ENCODE assay signal across 19 cellular contexts in genomic region chr4:3034231-3034630, GRCh38. TPM values are rescaled to one million over a fixed set of nuclear protein-coding genes. Genes with fewer than 3 reads are reported as not detected.
DNase-seq lines count a peak whose midpoint lies in the region; ATAC-seq, FAIRE-seq and TF ChIP-seq lines count a peak whose summit lies in the region.
"Had no signal": no experiment of that assay in that cellular context is flagged by ENCODE, and none has a peak within 500 bp of the region (broad histone marks: within the 10 kb centered on the region; RNA-seq: fewer than 3 reads in every experiment).

No MANE protein-coding gene starts in this region.

- no peaks in the 10 kb centered on the region for H3K36me3 ChIP-seq in HepG2 (replicated peaks in 1 of 2; ENCODE audit: control insufficient read depth in 1 of 2, insufficient read depth in 2 of 2, low read length in 2 of 2)
- H3K36me3 ChIP-seq in right lobe of liver: no peaks in the 10 kb centered on the region
- H3K36me3 ChIP-seq in stomach: no peaks in the 10 kb centered on the region
- H3K36me3 ChIP-seq: BE2C had no signal

- H2AFZ ChIP-seq in HepG2 (ENCODE audit: low read length): no peak overlapping the region
- H2AFZ ChIP-seq: GM23248 had no signal

- H3K4me3 Mint-ChIP-seq in activated B cell treated with CpG ODN at 0.5 μM for 24 hours (no peak overlapping the region), glutamatergic neuron (ENCODE audit: unreplicated experiment) (no peak overlapping the region)
- H3K4me3 Mint-ChIP-seq: CD4-positive, alpha-beta memory T cell had no signal

- FAIRE-seq in HepG2 (lab: Jason Lieb, UNC): no peak
- FAIRE-seq: A549, H54 had no signal

- CTCF ChIA-PET in HepG2 (lab: Yijun Ruan, JAX; ENCODE audit: low intra/inter-chr PET ratio, low total read pairs) (no interaction called here), activated B cell treated with CpG ODN at 0.5 μM for 24 hours (lab: Charles Lee) (no interaction called here)

- H3K9me3 Mint-ChIP-seq in activated B cell treated with CpG ODN at 0.5 μM for 24 hours: no peaks in the 10 kb centered on the region
- H3K9me3 Mint-ChIP-seq in glutamatergic neuron (ENCODE audit: unreplicated experiment): peaks cover 1% of the 10 kb centered on the region
- H3K9me3 Mint-ChIP-seq: CD4-positive, alpha-beta memory T cell; IgD-negative memory B cell had no signal

- ATAC-seq in HepG2 (peak; percentile 29), right lobe of liver (no peak), activated B cell treated with CpG ODN at 0.5 μM for 24 hours (ENCODE audit: low read depth) (no peak)
- ATAC-seq: A549, HCT116 had no signal

- no TSS peak for BruUV-seq in HepG2 (replicated peaks; lab: Mats Ljungman, UMichigan)

- TF ChIP-seq EP300 in HepG2 (IDR thresholded peaks at IDR 0.05; ENCODE audit: low read depth in 2 of 2, low read length in 2 of 2) (no peak), HepG2 (CRISPR knock-in tag; IDR thresholded peaks at IDR 0.05; ENCODE audit: borderline replicate concordance) (no peak), stomach (IDR thresholded peaks at IDR 0.05) (no peak)

- no peaks in the 10 kb centered on the region for H3K36me3 Mint-ChIP-seq in activated B cell treated with CpG ODN at 0.5 μM for 24 hours (ENCODE audit: low read depth)
- H3K36me3 Mint-ChIP-seq in glutamatergic neuron (ENCODE audit: unreplicated experiment): no peaks in the 10 kb centered on the region
- H3K36me3 Mint-ChIP-seq: CD4-positive, alpha-beta memory T cell had no signal

- H4K20me1 ChIP-seq in HepG2 (ENCODE audit: insufficient read depth, low read length): no peaks in the 10 kb centered on the region

- H3K4me1 ChIP-seq in HepG2 (ENCODE audit: insufficient read depth, low read length) (peaks cover 77% of the 10 kb centered on the region), right lobe of liver (no peaks in the 10 kb centered on the region), stomach (peaks cover 12 to 30% (median 20%) of the 10 kb centered on the region in 4 donors)
- H3K4me1 ChIP-seq: A549, BE2C had no signal

- intact Hi-C loops in HepG2 (cut with micrococcal nuclease; ENCODE audit: unreplicated experiment) (no loop called here), right lobe of liver (cut with DNase I) (loop anchor here in 1 of 2 donors (10.0 kb wide), 2 partner anchors 59 to 269 kb away; no protein-coding TSS in a partner anchor), activated B cell treated with CpG ODN at 0.5 μM for 24 hours (cut with micrococcal nuclease) (no loop called here), stomach (cut with DNase I; ENCODE audit: low total_unique reads) (loop anchor here (10.0 kb wide), 1 partner anchor 269 kb away; no protein-coding TSS in a partner anchor)

- POLR2A ChIA-PET in HepG2 (lab: Yijun Ruan, JAX): interaction anchor here (1.0 to 2.7 kb wide), 2 partner anchors 25 to 71 kb away, joined by 3 to 6 read pairs; partner anchors contain the start of genes GRK4 and NOP14
- POLR2A ChIA-PET in activated B cell treated with CpG ODN at 0.5 μM for 24 hours (lab: Charles Lee): no interaction called here

- no peak for TF ChIP-seq CTCF in HepG2 (CRISPR knock-in tag; IDR thresholded peaks at IDR 0.05)
- TF ChIP-seq CTCF in right lobe of liver (IDR thresholded peaks at IDR 0.05): no peak
- no peak for TF ChIP-seq CTCF in activated B cell treated with CpG ODN at 0.5 μM for 24 hours (IDR thresholded peaks at IDR 0.05)
- TF ChIP-seq CTCF in glutamatergic neuron (IDR thresholded peaks at IDR 0.05; ENCODE audit: partially characterized antibody, unreplicated experiment): no peak
- no peak for TF ChIP-seq CTCF in stomach (IDR thresholded peaks at IDR 0.05)

- in situ Hi-C loops in HepG2 (cut with HindIII; ENCODE audit: extremely low pct_ligation_motif_present, low pct_unique_long_range_greater_than_20kb): no loop called here
- in situ Hi-C loops in G401 (cut with HindIII; ENCODE audit: low sequenced_read_pairs): no loop called here

- TF ChIP-seq POLR2A in HepG2 (IDR thresholded peaks at IDR 0.05; ENCODE audit: insufficient read depth in 1 of 2, low read depth in 2 of 2, low read length in 2 of 2) (no peak), right lobe of liver (IDR thresholded peaks at IDR 0.05) (no peak), stomach (IDR thresholded peaks at IDR 0.05) (no peak)

- H3K4me2 ChIP-seq in HepG2 (ENCODE audit: low read depth, low read length): peak overlapping the region; percentile 69
- H3K4me2 ChIP-seq: A549 had no signal

- 19% methylated on average over 6 of the region's 8 CpGs for WGBS in HepG2 (ENCODE audit: low lambda C conversion rate)
- WGBS in right lobe of liver (ENCODE audit: insufficient coverage, low coverage, low lambda C conversion rate, missing lambda C conversion rate): 67% methylated on average over 5 of the region's 8 CpGs
- WGBS in stomach, 5 donors: 85 to 89% (median 89%) methylated on average over 8 of the region's 8 CpGs

- H3K27ac Mint-ChIP-seq in activated B cell treated with CpG ODN at 0.5 μM for 24 hours: peak overlapping the region; percentile 15
- peak overlapping the region; percentile 73 for H3K27ac Mint-ChIP-seq in glutamatergic neuron (ENCODE audit: unreplicated experiment)
- H3K27ac Mint-ChIP-seq: CD4-positive, alpha-beta memory T cell had no signal

- H3K9ac ChIP-seq in HepG2 (ENCODE audit: insufficient read depth, low read depth, low read length): no peak overlapping the region; the same call in 1 of the 2 replicates
- H3K9ac ChIP-seq: GM23248 had no signal

- peaks cover 2% of the 10 kb centered on the region for H3K27me3 Mint-ChIP-seq in activated B cell treated with CpG ODN at 0.5 μM for 24 hours
- peaks cover 3% of the 10 kb centered on the region for H3K27me3 Mint-ChIP-seq in glutamatergic neuron (ENCODE audit: unreplicated experiment)

- no peak for TF ChIP-seq RAD21 in HepG2 (CRISPR knock-in tag; IDR thresholded peaks at IDR 0.05)

- H3K4me3 ChIP-seq in HepG2 (replicated peaks in 1 of 3; ENCODE audit: insufficient read depth in 1 of 3, low read depth in 2 of 3, low read length in 3 of 3) (peak overlapping the region in 1 of 3 experiments; percentile 42; a peak in 2 of 6 replicates), right lobe of liver (no peak overlapping the region), stomach (no peak overlapping the region)
- H3K4me3 ChIP-seq: A549, GM23248 had no signal

- DNase-seq in HepG2 (ENCODE audit: low spot score): peak; percentile 38
- no peak for DNase-seq in right lobe of liver
- no peak for DNase-seq in activated B cell treated with CpG ODN at 0.5 μM for 24 hours
- DNase-seq in glutamatergic neuron: no peak
- DNase-seq in stomach: peak; percentile 34
- no peak for DNase-seq in activated CD8-positive, alpha-beta memory T cell treated with anti-CD3 and anti-CD28 coated beads for 24 hours
- DNase-seq in G401 (ENCODE audit: low spot score): no peak
- DNase-seq: BE2C; CD4-positive, alpha-beta memory T cell; DND-41; GF-D8; GM23248 had no signal

- no peaks in the 10 kb centered on the region for H3K79me2 ChIP-seq in HepG2 (ENCODE audit: insufficient read depth, low read length)

- peaks cover 19% of the 10 kb centered on the region for H3K4me1 Mint-ChIP-seq in activated B cell treated with CpG ODN at 0.5 μM for 24 hours
- peaks cover 27% of the 10 kb centered on the region for H3K4me1 Mint-ChIP-seq in glutamatergic neuron (ENCODE audit: low read depth, unreplicated experiment)

- H3K27me3 ChIP-seq in HepG2 (ENCODE audit: control insufficient read depth in 1 of 2, insufficient read depth in 2 of 2, low read length in 2 of 2) (peaks cover 2 to 44% of the 10 kb centered on the region in 2 experiments; a peak in 3 of 5 replicates), right lobe of liver (no peaks in the 10 kb centered on the region), stomach (no peaks in the 10 kb centered on the region)
- H3K27me3 ChIP-seq: BE2C had no signal

- no peak overlapping the region for H3K27ac ChIP-seq in HepG2 (ENCODE audit: extremely low read length, insufficient read depth, low read length)
- no peak overlapping the region for H3K27ac ChIP-seq in right lobe of liver
- no peak overlapping the region for H3K27ac ChIP-seq in stomach
- H3K27ac ChIP-seq: A549, C4-2B, GM23248 had no signal

- H3K9me3 ChIP-seq in HepG2 (ENCODE audit: low read length) (no peaks in the 10 kb centered on the region), right lobe of liver (no peaks in the 10 kb centered on the region), stomach (no peaks in the 10 kb centered on the region)
- H3K9me3 ChIP-seq: A549, BE2C had no signal

RNA-seq across cellular contexts. Expression of gene HTT-AS, which starts 40.1 kb away (rescaled TPM):
- total RNA-seq in HepG2 (2016; rRNA removed; fragmentation: Illumina TruSeq; extraction: Trizol): not detected in 2 replicates
- not detected in 2 replicates for total RNA-seq in HepG2 (2016; cell fraction: cytosol; rRNA removed; fragmentation: Illumina TruSeq; extraction: Trizol; ENCODE audit: low read depth)
- not detected in 2 replicates for total RNA-seq in HepG2 (2016; cell fraction: insoluble cytoplasmic fraction; rRNA removed; fragmentation: Illumina TruSeq; extraction: Trizol)
- total RNA-seq in HepG2 (2016; cell fraction: membrane; rRNA removed; fragmentation: Illumina TruSeq; extraction: Trizol): not detected in 2 replicates
- not detected in 2 replicates for total RNA-seq in HepG2 (2016; cell fraction: nucleus; rRNA removed; fragmentation: Illumina TruSeq; extraction: Trizol)
- polyA plus RNA-seq in HepG2 (2011; rRNA removed): not detected in 2 replicates
- not detected in 2 replicates for polyA plus RNA-seq in HepG2 (2011; cell fraction: cytosol; rRNA removed)
- not detected in 2 replicates for polyA plus RNA-seq in HepG2 (2011; cell fraction: nucleus; rRNA removed)
- not detected in 2 replicates for polyA plus RNA-seq in HepG2 (2012)
- polyA plus RNA-seq in HepG2 (2016; cell fraction: cytosol; fragmentation: Illumina TruSeq; extraction: Trizol; ENCODE audit: low read depth): not detected in 2 replicates
- polyA plus RNA-seq in HepG2 (2016; cell fraction: insoluble cytoplasmic fraction; fragmentation: Illumina TruSeq; extraction: Trizol; ENCODE audit: low read depth): not detected in 2 replicates
- polyA plus RNA-seq in HepG2 (2016; cell fraction: membrane; fragmentation: Illumina TruSeq; extraction: Trizol; ENCODE audit: low read depth): not detected in 2 replicates
- not detected in 2 replicates for polyA plus RNA-seq in HepG2 (2016; cell fraction: nucleus; fragmentation: Illumina TruSeq; extraction: Trizol; ENCODE audit: insufficient read depth, low read depth)
- polyA minus RNA-seq in HepG2 (2011; rRNA and poly(A)+ RNA removed; ENCODE audit: low replicate concordance): not detected in 2 replicates
- polyA minus RNA-seq in HepG2 (2011; cell fraction: cytosol; rRNA and poly(A)+ RNA removed): not detected in 2 replicates
- not detected in 2 replicates for polyA minus RNA-seq in HepG2 (2011; cell fraction: nucleus; rRNA and poly(A)+ RNA removed)
- not detected for total RNA-seq in right lobe of liver
- total RNA-seq in activated B cell treated with CpG ODN at 0.5 μM for 24 hours: not detected in 2 replicates
- total RNA-seq in glutamatergic neuron (ENCODE audit: unreplicated experiment): not detected
- not detected for total RNA-seq in stomach
- polyA plus RNA-seq in stomach: not detected
- total RNA-seq in G401 (2014; rRNA removed; shearing (Covaris generic)): not detected in 2 replicates
- total RNA-seq: CD4-positive, alpha-beta memory T cell; GM23248; HT-29 had no signal
- polyA plus RNA-seq: A549; AG04450; CD4-positive, alpha-beta memory T cell; GM23248; IgD-negative memory B cell had no signal

RNA-seq across cellular contexts. Expression of gene HTT, which starts 40.2 kb away (rescaled TPM):
- total RNA-seq in HepG2 (2016; rRNA removed; fragmentation: Illumina TruSeq; extraction: Trizol) (19.5 and 34.3 TPM in 2 replicates), right lobe of liver (10 to 100 TPM; 25.5 to 37.8 (median 30.3) TPM), activated B cell treated with CpG ODN at 0.5 μM for 24 hours (239 and 242 TPM in 2 replicates), glutamatergic neuron (ENCODE audit: unreplicated experiment) (107 TPM), stomach (10 to 100 TPM; 39.0 to 95.7 (median 74.7) TPM)
- 8.9 and 9.0 TPM in 2 replicates for total RNA-seq in HepG2 (2016; cell fraction: cytosol; rRNA removed; fragmentation: Illumina TruSeq; extraction: Trizol; ENCODE audit: low read depth)
- 19.6 and 34.7 TPM in 2 replicates for total RNA-seq in HepG2 (2016; cell fraction: insoluble cytoplasmic fraction; rRNA removed; fragmentation: Illumina TruSeq; extraction: Trizol)
- 12.0 and 13.5 TPM in 2 replicates for total RNA-seq in HepG2 (2016; cell fraction: membrane; rRNA removed; fragmentation: Illumina TruSeq; extraction: Trizol)
- total RNA-seq in HepG2 (2016; cell fraction: nucleus; rRNA removed; fragmentation: Illumina TruSeq; extraction: Trizol): 44.5 and 53.3 TPM in 2 replicates
- polyA plus RNA-seq in HepG2 (2011; rRNA removed) (17.5 and 21.0 TPM in 2 replicates), stomach (10 to 100 TPM in 1 of 3 donors, 1 to 10 TPM in 2; 3.4 to 14.3 (median 7.3) TPM)
- polyA plus RNA-seq in HepG2 (2011; cell fraction: cytosol; rRNA removed): 8.1 and 12.3 TPM in 2 replicates
- polyA plus RNA-seq in HepG2 (2011; cell fraction: nucleus; rRNA removed): 77.2 and 88.2 TPM in 2 replicates
- polyA plus RNA-seq in HepG2 (2012): 19.2 and 21.9 TPM in 2 replicates
- polyA plus RNA-seq in HepG2 (2016; cell fraction: cytosol; fragmentation: Illumina TruSeq; extraction: Trizol; ENCODE audit: low read depth): 0.76 and 0.89 TPM in 2 replicates
- polyA plus RNA-seq in HepG2 (2016; cell fraction: insoluble cytoplasmic fraction; fragmentation: Illumina TruSeq; extraction: Trizol; ENCODE audit: low read depth): 11.2 and 16.6 TPM in 2 replicates
- polyA plus RNA-seq in HepG2 (2016; cell fraction: membrane; fragmentation: Illumina TruSeq; extraction: Trizol; ENCODE audit: low read depth): 1.9 and 2.0 TPM in 2 replicates
- polyA plus RNA-seq in HepG2 (2016; cell fraction: nucleus; fragmentation: Illumina TruSeq; extraction: Trizol; ENCODE audit: insufficient read depth, low read depth): 51.6 and 58.9 TPM in 2 replicates
- polyA minus RNA-seq in HepG2 (2011; rRNA and poly(A)+ RNA removed; ENCODE audit: low replicate concordance): 75.1 and 127 TPM in 2 replicates
- 57.9 and 59.9 TPM in 2 replicates for polyA minus RNA-seq in HepG2 (2011; cell fraction: cytosol; rRNA and poly(A)+ RNA removed)
- polyA minus RNA-seq in HepG2 (2011; cell fraction: nucleus; rRNA and poly(A)+ RNA removed): 131 and 135 TPM in 2 replicates
- 52.6 and 96.4 TPM in 2 replicates for total RNA-seq in G401 (2014; rRNA removed; shearing (Covaris generic))

Comparison
In these comparisons a context has a peak if more than half of its experiments do, and no peak if none do; other contexts are left out.
1. DNase-seq: peak in HepG2 (single experiment) and stomach (single experiment); none in right lobe of liver (0 of 3), activated B cell treated with CpG ODN at 0.5 μM for 24 hours (single experiment), glutamatergic neuron (single experiment), activated CD8-positive, alpha-beta memory T cell treated with anti-CD3 and anti-CD28 coated beads for 24 hours (single experiment) and G401 (single experiment).